In genomic region chr20:63434599-63435378, GRCh38 we compare ENCODE assay signal across 9 cellular contexts.
DNase-seq lines count a peak whose midpoint lies in the region; ATAC-seq lines count a peak whose summit lies in the region.
"Had no signal": no experiment of that assay in that cellular context is flagged by ENCODE, and none has a peak within 500 bp of the region (broad histone marks: within the 10 kb centered on the region; RNA-seq: fewer than 3 reads in every experiment).

No MANE protein-coding gene starts in this region.

- ATAC-seq in HG03565 (IDR thresholded peaks at IDR 0.05; ENCODE audit: unreplicated experiment): no peak
- ATAC-seq in HG03139 (IDR thresholded peaks at IDR 0.05; ENCODE audit: unreplicated experiment): no peak
- ATAC-seq: left colon had no signal

- intact Hi-C loops in head of caudate nucleus (cut with DNase I): no loop called here

- DNase-seq in EL: peak; percentile 77
- DNase-seq in Kasumi-1 (lab: John Stamatoyannopoulos, UW): peak; percentile 75 to 82
- peak; percentile 6 for DNase-seq in SKM-1 (lab: John Stamatoyannopoulos, UW; ENCODE audit: unreplicated experiment)
- peak; percentile 78 for DNase-seq in activated naive CD4-positive, alpha-beta T cell treated with anti-CD3 and anti-CD28 coated beads, Interleukin-2, amount 50 U/mL, for 16 hours
- peak; percentile 61 to 94 (median 80) for DNase-seq in head of caudate nucleus
- peak; percentile 68 for DNase-seq in putamen (ENCODE audit: low spot score)

Comparison
In these comparisons a context has a peak if more than half of its experiments do, and no peak if none do; other contexts are left out.
1. DNase-seq: peak in every context shown above with its lines; median percentile 80 in head of caudate nucleus; 78 in Kasumi-1; 78 in activated naive CD4-positive, alpha-beta T cell treated with anti-CD3 and anti-CD28 coated beads, Interleukin-2, amount 50 U/mL, for 16 hours; 77 in EL; 68 in putamen; 6 in SKM-1.